ENCODE assay signal across 21 cellular contexts in the genomic region with DNA sequence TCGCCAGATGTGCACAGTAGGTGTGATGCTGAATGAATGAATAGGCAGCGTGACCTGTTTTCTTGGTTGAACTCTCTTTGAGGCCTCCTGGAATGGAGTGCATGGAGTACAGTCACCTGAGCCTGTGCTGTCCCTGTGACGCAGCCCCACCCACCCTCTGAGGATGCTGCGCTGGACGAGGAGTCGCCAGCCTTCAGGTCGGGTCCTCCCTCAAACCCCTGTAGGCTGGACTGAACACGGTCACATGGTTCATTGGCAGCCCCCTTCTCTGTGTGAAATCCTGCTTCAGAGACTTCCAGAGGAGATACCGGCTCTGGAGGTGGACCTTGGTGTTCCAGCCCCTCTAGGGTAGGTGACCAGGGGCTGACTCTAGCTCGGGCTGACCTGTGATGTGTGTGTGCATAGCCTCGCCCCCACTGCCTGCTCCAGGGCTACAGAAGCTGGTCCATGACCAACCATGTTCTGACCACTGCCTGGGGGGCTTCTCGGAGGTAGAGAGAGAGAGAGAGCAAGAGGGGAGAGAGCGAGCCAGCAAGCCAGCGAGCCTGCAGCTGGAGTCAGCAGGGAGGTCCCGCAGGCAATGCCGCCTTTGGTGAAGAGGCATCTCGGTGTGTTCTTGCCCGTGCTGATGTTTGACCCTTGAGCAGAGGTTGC.
"Had no signal": no experiment of that assay in that cellular context is flagged by ENCODE, and none has a peak within 500 bp of the region (broad histone marks: within the 10 kb centered on the region; RNA-seq: fewer than 3 reads in every experiment).

No MANE protein-coding gene starts in this region.

- H2AFZ ChIP-seq: parathyroid adenoma had no signal

- H3K27ac ChIP-seq: adrenal gland, breast epithelium, epithelial cell of prostate, left ventricle myocardium inferior, neutrophil, parathyroid adenoma, upper lobe of left lung had no signal

- H3K4me1 Mint-ChIP-seq: endodermal cell, natural killer cell, T-cell had no signal

- ATAC-seq: natural killer cell, SK-N-SH treated with all-trans-retinoic acid at 6 μM for 48 hours, T-cell had no signal

- H3K4me1 ChIP-seq: adrenal gland, breast epithelium, left ventricle myocardium inferior, parathyroid adenoma, upper lobe of left lung had no signal

- H3K79me2 ChIP-seq: parathyroid adenoma had no signal

- H3K4me3 Mint-ChIP-seq: activated naive CD8-positive, alpha-beta T cell; endodermal cell; natural killer cell; T-cell had no signal

- H3K36me3 Mint-ChIP-seq: activated naive CD8-positive, alpha-beta T cell; natural killer cell; T-cell had no signal

- H3K36me3 ChIP-seq: breast epithelium, left ventricle myocardium inferior, neutrophil, upper lobe of left lung had no signal

- DNase-seq: activated CD4-positive, alpha-beta T cell treated with anti-CD3 and anti-CD28 coated beads for 1 hour; activated gamma-delta T cell treated with Interleukin-2 at 50 U/mL for 16 hours; activated T-cell treated with anti-CD3 and anti-CD28 coated beads, Interleukin-2, amount 50 U/mL, for 1 hour; cerebellar nuclear complex; cortex of kidney; endodermal cell; foreskin fibroblast; left ventricle myocardium inferior; midbrain; natural killer cell; stimulated activated CD4-positive, alpha-beta T cell treated with anti-CD3 and anti-CD28 coated beads, Interleukin-4, amount 100 ng/mL, for 24 hours; stimulated activated naive CD4-positive, alpha-beta T cell treated with Interleukin-2 at 50 U/mL for 16 hours; T-cell; upper lobe of left lung had no signal

- H3K4me3 ChIP-seq: adrenal gland, breast epithelium, left ventricle myocardium inferior, upper lobe of left lung had no signal

- H3K9me3 Mint-ChIP-seq: natural killer cell had no signal

- H3K27ac Mint-ChIP-seq: activated naive CD8-positive, alpha-beta T cell; endodermal cell; natural killer cell; T-cell had no signal

- H3K9ac ChIP-seq: parathyroid adenoma had no signal

- H3K9me3 ChIP-seq: adrenal gland, neutrophil, upper lobe of left lung had no signal

- H3K27me3 ChIP-seq: adrenal gland, breast epithelium, neutrophil, upper lobe of left lung had no signal
